Comparison of ENCODE assay signal across 12 cellular contexts in genomic region chr15:49521802-49522201, GRCh38.
DNase-seq lines count a peak whose midpoint lies in the region; ATAC-seq and TF ChIP-seq lines count a peak whose summit lies in the region.
"Had no signal": no experiment of that assay in that cellular context is flagged by ENCODE, and none has a peak within 500 bp of the region (broad histone marks: within the 10 kb centered on the region; RNA-seq: fewer than 3 reads in every experiment).

No MANE protein-coding gene starts in this region.

- H3K36me3 ChIP-seq in OCI-LY7 (ENCODE audit: insufficient read depth, low read length), result no peaks in the 10 kb centered on the region
- H3K36me3 ChIP-seq in endodermal cell (ENCODE audit: control insufficient read depth, insufficient read depth, low read length), result no peaks in the 10 kb centered on the region

- H3K4me1 ChIP-seq in OCI-LY7 (ENCODE audit: insufficient read depth, low read length, poor library complexity, severe bottlenecking) (no peaks in the 10 kb centered on the region), endodermal cell (ENCODE audit: control insufficient read depth, insufficient read depth, low read length) (no peaks in the 10 kb centered on the region)

- no peak overlapping the region for H3K4me3 Mint-ChIP-seq in endodermal cell
- H3K4me3 Mint-ChIP-seq: activated CD4-positive, alpha-beta memory T cell treated with anti-CD3 and anti-CD28 coated beads, Interleukin-2, amount 10 ng/mL, durations not matched to agents 7 days and 5 days; activated naive CD4-positive, alpha-beta T cell treated with anti-CD3 and anti-CD28 coated beads, Interleukin-2, amount 50 U/mL, for 24 hours; neural crest cell had no signal

- TF ChIP-seq CTCF in 22Rv1 (IDR thresholded peaks at IDR 0.05) (peak; percentile 56), GM13976 (IDR thresholded peaks at IDR 0.05; ENCODE audit: borderline replicate concordance, control extremely low read depth, extremely low read depth, insufficient read depth, missing control alignments) (peak; percentile 20), OCI-LY7 (conservative IDR thresholded peaks at IDR 0.05; ENCODE audit: low read length) (0 out of 2 replicates have a peak, but pooled peaks have one; percentile 29), endodermal cell (conservative IDR thresholded peaks at IDR 0.05) (peak; percentile 52), coronary artery (IDR thresholded peaks at IDR 0.05) (no peak)

- no peaks in the 10 kb centered on the region for H3K79me2 ChIP-seq in OCI-LY7 (ENCODE audit: insufficient read depth, low read depth, low read length)

- POLR2A ChIA-PET in OCI-LY7 (lab: Charles Lee), result no interaction called here

- H3K9ac ChIP-seq in endodermal cell (ENCODE audit: extremely low read depth, low read length, poor library complexity, severe bottlenecking), result no peak overlapping the region

- no peak overlapping the region for H3K4me2 ChIP-seq in OCI-LY7 (ENCODE audit: low read length)

- H3K36me3 Mint-ChIP-seq in endodermal cell (ENCODE audit: low read depth), result peaks cover 2% of the 10 kb centered on the region

- H3K9me3 ChIP-seq in OCI-LY7 (ENCODE audit: low read length) (no peaks in the 10 kb centered on the region), endodermal cell (ENCODE audit: control insufficient read depth, low read length) (peaks cover 8% of the 10 kb centered on the region)

- H3K27ac Mint-ChIP-seq in endodermal cell, result no peak overlapping the region
- H3K27ac Mint-ChIP-seq: activated CD4-positive, alpha-beta memory T cell treated with anti-CD3 and anti-CD28 coated beads, Interleukin-2, amount 10 ng/mL, durations not matched to agents 7 days and 5 days; activated naive CD4-positive, alpha-beta T cell treated with anti-CD3 and anti-CD28 coated beads, Interleukin-2, amount 50 U/mL, for 24 hours had no signal

- in situ Hi-C loops in GM13976 (cut with MboI; ENCODE audit: low sequenced_read_pairs, unreplicated experiment), result no loop called here

- H3K27me3 Mint-ChIP-seq in endodermal cell (ENCODE audit: insufficient read depth), result no peaks in the 10 kb centered on the region

- DNase-seq in GM13976 (ENCODE audit: low spot score), result no peak
- DNase-seq in OCI-LY7 (ENCODE audit: low spot score), result no peak
- DNase-seq in endodermal cell, result peak; percentile 48
- DNase-seq in cortex of kidney (lab: John Stamatoyannopoulos, UW), result no peak
- DNase-seq in coronary artery (ENCODE audit: low spot score), result no peak
- DNase-seq: activated CD4-positive, alpha-beta memory T cell treated with anti-CD3 and anti-CD28 coated beads, Interleukin-2, amount 10 ng/mL, durations not matched to agents 7 days and 5 days; NCI-H446 had no signal

- peaks cover 56% of the 10 kb centered on the region for H3K9me3 Mint-ChIP-seq in endodermal cell

- no TSS peak for BruUV-seq in OCI-LY7 (replicated peaks; lab: Mats Ljungman, UMichigan)

- H3K9me2 ChIP-seq in OCI-LY7 (ENCODE audit: insufficient read depth, low read length), result no peaks in the 10 kb centered on the region

- H2AFZ ChIP-seq in OCI-LY7 (ENCODE audit: low read length), result no peak overlapping the region

- H3K4me3 ChIP-seq in OCI-LY7 (ENCODE audit: low read depth, low read length, poor library complexity, severe bottlenecking) (no peak overlapping the region), endodermal cell (ENCODE audit: low read length) (no peak overlapping the region), coronary artery (no peak overlapping the region)

- 88% methylated on average over 3 of the region's 3 CpGs; no CpG with 5 or more reads in 1 of the 2 experiments for WGBS in endodermal cell (ENCODE audit: insufficient coverage in 1 of 2, insufficient read length in 1 of 2), 2 experiments

- intact Hi-C loops in OCI-LY7 (cut with micrococcal nuclease; ENCODE audit: unreplicated experiment), result no loop called here

- H3K4me1 Mint-ChIP-seq in endodermal cell, result no peaks in the 10 kb centered on the region
- H3K4me1 Mint-ChIP-seq: activated CD4-positive, alpha-beta memory T cell treated with anti-CD3 and anti-CD28 coated beads, Interleukin-2, amount 10 ng/mL, durations not matched to agents 7 days and 5 days; activated naive CD4-positive, alpha-beta T cell treated with anti-CD3 and anti-CD28 coated beads, Interleukin-2, amount 50 U/mL, for 24 hours; neural crest cell had no signal

- ATAC-seq in HG03460 (IDR thresholded peaks at IDR 0.05; ENCODE audit: unreplicated experiment), result no peak
- no peak for ATAC-seq in GM21360 (IDR thresholded peaks at IDR 0.05; ENCODE audit: unreplicated experiment)

- no peaks in the 10 kb centered on the region for H3K27me3 ChIP-seq in endodermal cell (ENCODE audit: control insufficient read depth, insufficient read depth, low read length, poor library complexity, severe bottlenecking)

- CTCF ChIA-PET in OCI-LY7 (lab: Charles Lee; ENCODE audit: unreplicated experiment), result interaction anchor here (0.5 kb wide), 1 partner anchor 18 kb away, joined by 3 read pairs; no protein-coding TSS in a partner anchor

- no peak overlapping the region for H3K27ac ChIP-seq in 22Rv1
- no peak overlapping the region for H3K27ac ChIP-seq in OCI-LY7 (ENCODE audit: low read depth, low read length, poor library complexity, severe bottlenecking)
- no peak overlapping the region for H3K27ac ChIP-seq in endodermal cell (ENCODE audit: low read depth, low read length)
- no peak overlapping the region for H3K27ac ChIP-seq in coronary artery

- no peaks in the 10 kb centered on the region for H4K20me1 ChIP-seq in OCI-LY7 (ENCODE audit: insufficient read depth, low read length)
